14 cellular contexts compared by ENCODE assay signal in the genomic region with DNA sequence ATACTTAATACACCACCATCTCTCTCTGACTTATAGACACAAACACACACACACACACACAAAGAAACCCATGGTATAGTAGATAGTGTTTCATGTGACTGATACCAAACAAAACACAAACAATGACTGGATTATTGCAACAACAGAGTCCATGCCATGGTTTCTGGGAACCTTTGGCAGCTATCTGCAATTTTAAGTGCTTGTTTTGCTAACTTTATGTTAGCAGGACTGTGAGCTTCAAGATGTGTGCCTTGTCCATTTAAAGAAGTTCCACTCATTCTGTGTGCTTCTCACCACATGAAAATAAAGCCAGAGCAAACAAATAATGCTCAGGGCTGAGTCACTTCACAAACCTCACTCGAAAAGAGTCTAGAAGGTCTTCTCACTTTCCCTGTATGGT. TPM values are rescaled to one million over a fixed set of nuclear protein-coding genes. Genes with fewer than 3 reads are reported as not detected.
DNase-seq lines count a peak whose midpoint lies in the region; ATAC-seq and TF ChIP-seq lines count a peak whose summit lies in the region.
"Had no signal": no experiment of that assay in that cellular context is flagged by ENCODE, and none has a peak within 500 bp of the region (broad histone marks: within the 10 kb centered on the region; RNA-seq: fewer than 3 reads in every experiment).

No MANE protein-coding gene starts in this region.

- no peaks in the 10 kb centered on the region for H3K4me1 Mint-ChIP-seq in T-helper 17 cell
- H3K4me1 Mint-ChIP-seq: activated naive CD4-positive, alpha-beta T cell treated with anti-CD3 and anti-CD28 coated beads, Interleukin-2, amount 50 U/mL, for 24 hours had no signal

- H3K27ac ChIP-seq in HEK293 (ENCODE audit: extremely low read depth, low read depth, low read length): no peak overlapping the region
- H3K27ac ChIP-seq: testis had no signal

- H3K4me2 ChIP-seq in skeletal muscle satellite cell (ENCODE audit: low read length): peak overlapping the region; percentile 14

- H3K4me1 ChIP-seq in HEK293 (ENCODE audit: control insufficient read depth, insufficient read depth, low read length): peaks cover 8% of the 10 kb centered on the region; the same call in 1 of the 2 replicates
- peaks cover 20% of the 10 kb centered on the region for H3K4me1 ChIP-seq in skeletal muscle satellite cell (ENCODE audit: control insufficient read depth, insufficient read depth, low read length)
- H3K4me1 ChIP-seq: testis had no signal

- no peak overlapping the region for H3K4me3 Mint-ChIP-seq in T-helper 17 cell
- H3K4me3 Mint-ChIP-seq: activated naive CD4-positive, alpha-beta T cell treated with anti-CD3 and anti-CD28 coated beads, Interleukin-2, amount 50 U/mL, for 24 hours had no signal

- H3K27me3 ChIP-seq in skeletal muscle satellite cell (ENCODE audit: control insufficient read depth, insufficient read depth, low read length): no peaks in the 10 kb centered on the region
- H3K27me3 ChIP-seq: testis had no signal

- H3K4me3 ChIP-seq in HEK293 (ENCODE audit: low read depth, low read length): no peak overlapping the region
- H3K4me3 ChIP-seq in skeletal muscle satellite cell (ENCODE audit: low read length): no peak overlapping the region
- H3K4me3 ChIP-seq: testis had no signal

- H3K9me3 ChIP-seq in HEK293 (ENCODE audit: control insufficient read depth, insufficient read depth, low read depth, low read length): no peaks in the 10 kb centered on the region
- H3K9me3 ChIP-seq in skeletal muscle satellite cell (replicated peaks; ENCODE audit: low read length): no peaks in the 10 kb centered on the region
- H3K9me3 ChIP-seq in T-helper 17 cell (ENCODE audit: control insufficient read depth, low read length, poor library complexity, severe bottlenecking): no peaks in the 10 kb centered on the region
- H3K9me3 ChIP-seq: testis had no signal

- no peak overlapping the region for H3K27ac Mint-ChIP-seq in T-helper 17 cell
- H3K27ac Mint-ChIP-seq: activated naive CD4-positive, alpha-beta T cell treated with anti-CD3 and anti-CD28 coated beads, Interleukin-2, amount 50 U/mL, for 24 hours had no signal

- POLR2A ChIA-PET in HEK293 (lab: Yijun Ruan, JAX): no interaction called here

- no peak for ATAC-seq in T-helper 17 cell
- ATAC-seq in SK-N-SH treated with all-trans-retinoic acid at 6 μM for 48 hours: no peak
- no peak for ATAC-seq in GM21717 (IDR thresholded peaks at IDR 0.05; ENCODE audit: unreplicated experiment)

- H3K27me3 Mint-ChIP-seq in T-helper 17 cell: no peaks in the 10 kb centered on the region
- H3K27me3 Mint-ChIP-seq: activated naive CD4-positive, alpha-beta T cell treated with anti-CD3 and anti-CD28 coated beads, Interleukin-2, amount 50 U/mL, for 24 hours had no signal

- CTCF ChIA-PET in HEK293 (lab: Yijun Ruan, JAX): interaction anchor here (0.6 kb wide), 1 partner anchor 221 kb away, joined by 3 read pairs; no protein-coding TSS in a partner anchor

- H3K36me3 ChIP-seq in HEK293 (ENCODE audit: control insufficient read depth in 2 of 2, insufficient read depth in 1 of 2, low read length in 2 of 2): no peaks in the 10 kb centered on the region
- H3K36me3 ChIP-seq in skeletal muscle satellite cell (ENCODE audit: insufficient read depth, low read length): no peaks in the 10 kb centered on the region

- DNase-seq in SK-MEL-5 (ENCODE audit: low read depth, low spot score) (peak; percentile 68), foreskin melanocyte (peak; percentile 81), T-helper 17 cell (no peak), germinal center (ENCODE audit: low spot score) (no peak)
- DNase-seq: KBM-7, NCI-H2081, retina, testis had no signal

- in situ Hi-C loops in SK-MEL-5 (cut with HindIII; ENCODE audit: low pct_unique_long_range_greater_than_20kb, low sequenced_read_pairs): no loop called here

- H3K9ac ChIP-seq in skeletal muscle satellite cell (ENCODE audit: low read depth, low read length): no peak overlapping the region

- H3K36me3 Mint-ChIP-seq in T-helper 17 cell (ENCODE audit: low read depth): no peaks in the 10 kb centered on the region
- H3K36me3 Mint-ChIP-seq: activated naive CD4-positive, alpha-beta T cell treated with anti-CD3 and anti-CD28 coated beads, Interleukin-2, amount 50 U/mL, for 24 hours had no signal

- no peak for TF ChIP-seq CTCF in HEK293 (tag by site-specific recombination; IDR thresholded peaks at IDR 0.05)

TF ChIP-seq in HEK293, 187 proteins besides CTCF, POLR2A, EP300 and RAD21 (continues in another document):
- TF ChIP-seq WT1 (tag by site-specific recombination; IDR thresholded peaks at IDR 0.05): no peak
- no peak for TF ChIP-seq ZNF624 (tag by site-specific recombination; IDR thresholded peaks at IDR 0.05)
- TF ChIP-seq, protein P1, sequence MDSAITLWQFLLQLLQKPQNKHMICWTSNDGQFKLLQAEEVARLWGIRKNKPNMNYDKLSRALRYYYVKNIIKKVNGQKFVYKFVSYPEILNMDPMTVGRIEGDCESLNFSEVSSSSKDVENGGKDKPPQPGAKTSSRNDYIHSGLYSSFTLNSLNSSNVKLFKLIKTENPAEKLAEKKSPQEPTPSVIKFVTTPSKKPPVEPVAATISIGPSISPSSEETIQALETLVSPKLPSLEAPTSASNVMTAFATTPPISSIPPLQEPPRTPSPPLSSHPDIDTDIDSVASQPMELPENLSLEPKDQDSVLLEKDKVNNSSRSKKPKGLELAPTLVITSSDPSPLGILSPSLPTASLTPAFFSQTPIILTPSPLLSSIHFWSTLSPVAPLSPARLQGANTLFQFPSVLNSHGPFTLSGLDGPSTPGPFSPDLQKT (IDR thresholded peaks at IDR 0.05; ENCODE audit: borderline replicate concordance, low read depth, low read length): no peak
- no peak for TF ChIP-seq HOXD13 (CRISPR knock-in tag; IDR thresholded peaks at IDR 0.05; ENCODE audit: borderline replicate concordance)
- TF ChIP-seq, protein P2, sequence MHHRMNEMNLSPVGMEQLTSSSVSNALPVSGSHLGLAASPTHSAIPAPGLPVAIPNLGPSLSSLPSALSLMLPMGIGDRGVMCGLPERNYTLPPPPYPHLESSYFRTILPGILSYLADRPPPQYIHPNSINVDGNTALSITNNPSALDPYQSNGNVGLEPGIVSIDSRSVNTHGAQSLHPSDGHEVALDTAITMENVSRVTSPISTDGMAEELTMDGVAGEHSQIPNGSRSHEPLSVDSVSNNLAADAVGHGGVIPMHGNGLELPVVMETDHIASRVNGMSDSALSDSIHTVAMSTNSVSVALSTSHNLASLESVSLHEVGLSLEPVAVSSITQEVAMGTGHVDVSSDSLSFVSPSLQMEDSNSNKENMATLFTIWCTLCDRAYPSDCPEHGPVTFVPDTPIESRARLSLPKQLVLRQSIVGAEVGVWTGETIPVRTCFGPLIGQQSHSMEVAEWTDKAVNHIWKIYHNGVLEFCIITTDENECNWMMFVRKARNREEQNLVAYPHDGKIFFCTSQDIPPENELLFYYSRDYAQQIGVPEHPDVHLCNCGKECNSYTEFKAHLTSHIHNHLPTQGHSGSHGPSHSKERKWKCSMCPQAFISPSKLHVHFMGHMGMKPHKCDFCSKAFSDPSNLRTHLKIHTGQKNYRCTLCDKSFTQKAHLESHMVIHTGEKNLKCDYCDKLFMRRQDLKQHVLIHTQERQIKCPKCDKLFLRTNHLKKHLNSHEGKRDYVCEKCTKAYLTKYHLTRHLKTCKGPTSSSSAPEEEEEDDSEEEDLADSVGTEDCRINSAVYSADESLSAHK (tag by site-specific recombination; IDR thresholded peaks at IDR 0.05): no peak
- no peak for TF ChIP-seq ZNF366 (tag by site-specific recombination; conservative IDR thresholded peaks at IDR 0.05)
- TF ChIP-seq FEZF1 (tag by site-specific recombination; IDR thresholded peaks at IDR 0.05): 0 out of 2 replicates have a peak, but pooled peaks have one; percentile 33

TF ChIP-seq in SK-N-SH treated with all-trans-retinoic acid at 6 μM for 48 hours, 23 proteins besides CTCF, POLR2A, EP300 and RAD21 (continues in another document):
- TF ChIP-seq, protein P3, sequence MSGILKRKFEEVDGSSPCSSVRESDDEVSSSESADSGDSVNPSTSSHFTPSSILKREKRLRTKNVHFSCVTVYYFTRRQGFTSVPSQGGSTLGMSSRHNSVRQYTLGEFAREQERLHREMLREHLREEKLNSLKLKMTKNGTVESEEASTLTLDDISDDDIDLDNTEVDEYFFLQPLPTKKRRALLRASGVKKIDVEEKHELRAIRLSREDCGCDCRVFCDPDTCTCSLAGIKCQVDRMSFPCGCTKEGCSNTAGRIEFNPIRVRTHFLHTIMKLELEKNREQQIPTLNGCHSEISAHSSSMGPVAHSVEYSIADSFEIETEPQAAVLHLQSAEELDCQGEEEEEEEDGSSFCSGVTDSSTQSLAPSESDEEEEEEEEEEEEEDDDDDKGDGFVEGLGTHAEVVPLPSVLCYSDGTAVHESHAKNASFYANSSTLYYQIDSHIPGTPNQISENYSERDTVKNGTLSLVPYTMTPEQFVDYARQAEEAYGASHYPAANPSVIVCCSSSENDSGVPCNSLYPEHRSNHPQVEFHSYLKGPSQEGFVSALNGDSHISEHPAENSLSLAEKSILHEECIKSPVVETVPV (CRISPR knock-in tag; IDR thresholded peaks at IDR 0.05): no peak
- TF ChIP-seq RARB (CRISPR knock-in tag; IDR thresholded peaks at IDR 0.05): no peak
- no peak for TF ChIP-seq ZNF70 (CRISPR knock-in tag; IDR thresholded peaks at IDR 0.05)
- TF ChIP-seq CSDC2 (CRISPR knock-in tag; IDR thresholded peaks at IDR 0.05): no peak
- no peak for TF ChIP-seq TCF4 (CRISPR knock-in tag; IDR thresholded peaks at IDR 0.05; ENCODE audit: borderline replicate concordance)
- TF ChIP-seq ZFP30 (CRISPR knock-in tag; IDR thresholded peaks at IDR 0.05): no peak
- no peak for TF ChIP-seq ZFP3 (CRISPR knock-in tag; IDR thresholded peaks at IDR 0.05)
- TF ChIP-seq, protein P4, sequence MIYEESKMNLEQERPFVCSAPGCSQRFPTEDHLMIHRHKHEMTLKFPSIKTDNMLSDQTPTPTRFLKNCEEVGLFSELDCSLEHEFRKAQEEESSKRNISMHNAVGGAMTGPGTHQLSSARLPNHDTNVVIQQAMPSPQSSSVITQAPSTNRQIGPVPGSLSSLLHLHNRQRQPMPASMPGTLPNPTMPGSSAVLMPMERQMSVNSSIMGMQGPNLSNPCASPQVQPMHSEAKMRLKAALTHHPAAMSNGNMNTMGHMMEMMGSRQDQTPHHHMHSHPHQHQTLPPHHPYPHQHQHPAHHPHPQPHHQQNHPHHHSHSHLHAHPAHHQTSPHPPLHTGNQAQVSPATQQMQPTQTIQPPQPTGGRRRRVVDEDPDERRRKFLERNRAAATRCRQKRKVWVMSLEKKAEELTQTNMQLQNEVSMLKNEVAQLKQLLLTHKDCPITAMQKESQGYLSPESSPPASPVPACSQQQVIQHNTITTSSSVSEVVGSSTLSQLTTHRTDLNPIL (CRISPR knock-in tag; IDR thresholded peaks at IDR 0.05; ENCODE audit: low read depth): no peak
- TF ChIP-seq ESRRG (CRISPR knock-in tag; IDR thresholded peaks at IDR 0.05): no peak
- no peak for TF ChIP-seq ZC3H10 (CRISPR knock-in tag; IDR thresholded peaks at IDR 0.05)
- TF ChIP-seq ISL1 (CRISPR knock-in tag; IDR thresholded peaks at IDR 0.05): no peak

RNA-seq across cellular contexts. Expression of a gene that starts 15.1 kb away (rescaled TPM):
- total RNA-seq in SK-MEL-5 (2014; rRNA removed; shearing (Covaris generic)): 2.8 and 3.4 TPM in 2 replicates
- polyA plus RNA-seq in SK-MEL-5 (2015; cell fraction: cytosol; rRNA removed): 12.0 and 14.0 TPM in 2 replicates
- 19.9 and 22.2 TPM in 2 replicates for polyA plus RNA-seq in SK-MEL-5 (2015; cell fraction: nucleus; rRNA removed)
- 13.5 and 26.1 TPM in 2 replicates for total RNA-seq in skeletal muscle satellite cell (2012; rRNA removed)
- under 1 TPM in 1 of 2 donors, not detected in 1; 0.31 TPM for total RNA-seq in T-helper 17 cell
- total RNA-seq: activated CD8-positive, alpha-beta memory T cell treated with anti-CD3 and anti-CD28 coated beads for 36 hours had no signal

Comparison
In these comparisons a context has a peak if more than half of its experiments do, and no peak if none do; other contexts are left out.
1. DNase-seq: peak in SK-MEL-5 (single experiment) and foreskin melanocyte (single experiment); none in T-helper 17 cell (0 of 3) and germinal center (single experiment).